In genomic region chr5:61002616-61003015, GRCh38 we compare ENCODE assay signal across 26 cellular contexts.
"Had no signal": no experiment of that assay in that cellular context is flagged by ENCODE, and none has a peak within 500 bp of the region (broad histone marks: within the 10 kb centered on the region; RNA-seq: fewer than 3 reads in every experiment).

No MANE protein-coding gene starts in this region.

- H3K36me3 Mint-ChIP-seq: immature natural killer cell, mesothelial cell of epicardium, naive B cell, natural killer cell had no signal

- H3K27me3 Mint-ChIP-seq: naive B cell; progenitor cell of endocrine pancreas; stimulated activated naive B cell treated with anti-CD40 and anti-IgM and Interleukin-4, amounts not matched to agents 10 μg/mL and 1 μg/mL and 100 μg/mL, for 72 hours had no signal

- H3K27ac Mint-ChIP-seq: immature natural killer cell; mesothelial cell of epicardium; natural killer cell; nephron progenitor cell; progenitor cell of endocrine pancreas; stimulated activated naive B cell treated with anti-CD40 and anti-IgM and Interleukin-4, amounts not matched to agents 10 μg/mL and 1 μg/mL and 100 μg/mL, for 72 hours had no signal

- DNase-seq: hypothalamus; immature natural killer cell; kidney; left colon; left lung; lower lobe of right lung; mammary epithelial cell; mesendoderm; naive B cell; natural killer cell; nephron progenitor cell; ovary; right lobe of liver; stimulated activated CD4-positive, alpha-beta T cell treated with anti-CD3 and anti-CD28 coated beads, Interleukin-12 subunit alpha, Interleukin-12 subunit beta, amount 100 ng/mL, for 4 hours; stimulated activated CD4-positive, alpha-beta T cell treated with anti-CD3 and anti-CD28 coated beads, Interleukin-15, amount 100 ng/mL, for 24 hours; stimulated activated CD4-positive, alpha-beta T cell treated with anti-CD3 and anti-CD28 coated beads, Interleukin-2, amount 100 ng/mL, for 24 hours; stimulated activated CD4-positive, alpha-beta T cell treated with anti-CD3 and anti-CD28 coated beads, Interleukin-4, amount 100 ng/mL, for 1 hour; stimulated activated naive B cell treated with anti-CD40 and anti-IgM and Interleukin-4, amounts not matched to agents 10 μg/mL and 1 μg/mL and 100 μg/mL, for 72 hours; stimulated activated naive CD8-positive, alpha-beta T cell treated with anti-CD3 and anti-CD28 coated beads, Interleukin-15, Interleukin-2, amounts not matched to agents 100 U/mL and 50 U/mL, for 24 hours; stomach; testis; thyroid gland; transverse colon; upper lobe of left lung had no signal

- H3K4me1 Mint-ChIP-seq: mesothelial cell of epicardium, nephron progenitor cell had no signal

- H3K4me3 Mint-ChIP-seq: immature natural killer cell; mesothelial cell of epicardium; naive B cell; natural killer cell; nephron progenitor cell; stimulated activated naive B cell treated with anti-CD40 and anti-IgM and Interleukin-4, amounts not matched to agents 10 μg/mL and 1 μg/mL and 100 μg/mL, for 72 hours had no signal

- H3K9me3 Mint-ChIP-seq: immature natural killer cell, natural killer cell had no signal

- ATAC-seq: left colon; left lung; lower lobe of right lung; natural killer cell; right lobe of liver; stimulated activated naive B cell treated with anti-CD40 and anti-IgM and Interleukin-4, amounts not matched to agents 10 μg/mL and 1 μg/mL and 100 μg/mL, for 72 hours; stimulated activated naive CD8-positive, alpha-beta T cell treated with anti-CD3 and anti-CD28 coated beads, Interleukin-15, Interleukin-2, amounts not matched to agents 100 U/mL and 50 U/mL, for 24 hours had no signal
